ENCODE assay signal across 1 cellular context in genomic region chr15:84653910-84654688, GRCh38.
TF ChIP-seq lines count a peak whose summit lies in the region.

TSS of gene WDR73 (minus strand) at chr15:84654283. CDS start at chr15:84654274, 9 bp downstream.

TF ChIP-seq in liver, 16 proteins besides CTCF, POLR2A, EP300 and RAD21 (continued from another document):
- TF ChIP-seq RXRA (IDR thresholded peaks at IDR 0.05) (no peak), EGR1 (IDR thresholded peaks at IDR 0.05; ENCODE audit: low read depth in 2 of 2) (no peak), HNF4A (conservative IDR thresholded peaks at IDR 0.05) (no peak)
